Comparison of ENCODE assay signal across 13 cellular contexts in genomic region chr9:35962126-35962906, GRCh38. TPM values are rescaled to one million over a fixed set of nuclear protein-coding genes. Genes with fewer than 3 reads are reported as not detected.
DNase-seq lines count a peak whose midpoint lies in the region; ATAC-seq and TF ChIP-seq lines count a peak whose summit lies in the region.
"Had no signal": no experiment of that assay in that cellular context is flagged by ENCODE, and none has a peak within 500 bp of the region (broad histone marks: within the 10 kb centered on the region; RNA-seq: fewer than 3 reads in every experiment).

No MANE protein-coding gene starts in this region.

- H3K79me2 ChIP-seq in trophoblast cell (ENCODE audit: control insufficient read depth, insufficient read depth, low read length, poor library complexity): no peaks in the 10 kb centered on the region

- no peak overlapping the region for H2BK120ac ChIP-seq in trophoblast cell (ENCODE audit: insufficient read depth, low read length, poor library complexity)

- no peak overlapping the region for H2BK5ac ChIP-seq in trophoblast cell (ENCODE audit: low read depth, low read length, poor library complexity)

- H3K18ac ChIP-seq in trophoblast cell (ENCODE audit: low read length): no peak overlapping the region

- no peak overlapping the region for H2AFZ ChIP-seq in trophoblast cell (ENCODE audit: insufficient read depth, low read length, poor library complexity)

- no peaks in the 10 kb centered on the region for H3K9me3 Mint-ChIP-seq in natural killer cell

- H3K4me2 ChIP-seq in trophoblast cell (ENCODE audit: low read length): no peak overlapping the region

- no peak overlapping the region for H3K27ac ChIP-seq in SJCRH30
- H3K27ac ChIP-seq in trophoblast cell (ENCODE audit: low read depth, low read length): no peak overlapping the region
- H3K27ac ChIP-seq in ovary: no peak overlapping the region
- H3K27ac ChIP-seq in colonic mucosa: no peak overlapping the region
- H3K27ac ChIP-seq: cardiac muscle cell, HL-60 had no signal

- H3K4me1 ChIP-seq in SJCRH30 (peaks cover 3% of the 10 kb centered on the region; the same call in 1 of the 2 replicates), trophoblast cell (ENCODE audit: control insufficient read depth in 1 of 2, insufficient read depth in 2 of 2, low read length in 2 of 2) (no peaks in the 10 kb centered on the region), ovary (ENCODE audit: insufficient read depth) (no peaks in the 10 kb centered on the region), colonic mucosa (no peaks in the 10 kb centered on the region)

- H3K79me1 ChIP-seq in trophoblast cell (ENCODE audit: low read length): no peaks in the 10 kb centered on the region

- no peak overlapping the region for H2BK12ac ChIP-seq in trophoblast cell (ENCODE audit: low read length)

- H4K8ac ChIP-seq in trophoblast cell (ENCODE audit: low read depth, low read length): no peak overlapping the region

- H2AK5ac ChIP-seq in trophoblast cell (ENCODE audit: low read length): no peak overlapping the region

- H4K12ac ChIP-seq in trophoblast cell (ENCODE audit: low read depth, low read length): no peak overlapping the region

- H3K23ac ChIP-seq in trophoblast cell (ENCODE audit: low read length): no peak overlapping the region

- no peak overlapping the region for H3K4me3 Mint-ChIP-seq in natural killer cell

- H3K9ac ChIP-seq in trophoblast cell (ENCODE audit: low read length): no peak overlapping the region
- H3K9ac ChIP-seq in colonic mucosa (ENCODE audit: low read depth in 2 of 2, low read length in 2 of 2): peak overlapping the region in 1 of 2 donors; percentile 28

- H3K36me3 ChIP-seq in SJCRH30 (no peaks in the 10 kb centered on the region), trophoblast cell (ENCODE audit: control insufficient read depth in 1 of 2, insufficient read depth in 2 of 2, low read length in 2 of 2) (no peaks in the 10 kb centered on the region), ovary (no peaks in the 10 kb centered on the region), colonic mucosa (no peaks in the 10 kb centered on the region)
- H3K36me3 ChIP-seq: cardiac muscle cell had no signal

- H3K9me3 ChIP-seq in SJCRH30 (replicated peaks) (no peaks in the 10 kb centered on the region), trophoblast cell (ENCODE audit: insufficient read depth, low read depth, low read length) (peaks cover 2% of the 10 kb centered on the region), ovary (no peaks in the 10 kb centered on the region), colonic mucosa (no peaks in the 10 kb centered on the region)

- TF ChIP-seq EP300 in ovary (IDR thresholded peaks at IDR 0.05): no peak

- H3K27me3 ChIP-seq in SJCRH30 (no peaks in the 10 kb centered on the region), trophoblast cell (ENCODE audit: insufficient read depth, low read length) (no peaks in the 10 kb centered on the region), ovary (no peaks in the 10 kb centered on the region), colonic mucosa (no peaks in the 10 kb centered on the region)

- no peak overlapping the region for H4K91ac ChIP-seq in trophoblast cell (ENCODE audit: low read depth, low read length)

- intact Hi-C loops in ovary (cut with DNase I) (loop anchor here in 1 of 4 donors (5.0 to 10.0 kb wide), 2 partner anchors 62 to 365 kb away; no protein-coding TSS in a partner anchor), natural killer cell (cut with micrococcal nuclease) (no loop called here), colonic mucosa (cut with DNase I) (no loop called here)

- TF ChIP-seq CTCF in ovary (IDR thresholded peaks at IDR 0.05): no peak
- TF ChIP-seq CTCF in natural killer cell (IDR thresholded peaks at IDR 0.05): no peak
- TF ChIP-seq CTCF in colonic mucosa (IDR thresholded peaks at IDR 0.05): no peak

- WGBS in trophoblast cell (ENCODE audit: extremely low coverage, insufficient coverage, insufficient read length): no CpG with 5 or more reads among the region's 23 CpGs
- WGBS in ovary, 3 donors: 38 to 40% (median 38%) methylated on average over 21 to 23 of the region's 23 CpGs

- peaks cover 30 to 45% of the 10 kb centered on the region in 2 donors for H3K27me3 Mint-ChIP-seq in natural killer cell (ENCODE audit: low read depth in 2 of 2)

- H3K4ac ChIP-seq in trophoblast cell (ENCODE audit: low read depth, low read length): no peak overlapping the region

- H3K4me3 ChIP-seq in SJCRH30: peak overlapping the region; percentile 55
- no peak overlapping the region for H3K4me3 ChIP-seq in trophoblast cell (ENCODE audit: low read depth, low read length)
- H3K4me3 ChIP-seq in ovary: no peak overlapping the region
- H3K4me3 ChIP-seq in colonic mucosa: no peak overlapping the region
- H3K4me3 ChIP-seq: cardiac muscle cell had no signal

- H3K27ac Mint-ChIP-seq in natural killer cell: no peak overlapping the region

- no peak for TF ChIP-seq POLR2A in ovary (IDR thresholded peaks at IDR 0.05)

- DNase-seq in G401 (ENCODE audit: low spot score): peak; percentile 47
- peak; percentile 84 to 85 for DNase-seq in SJCRH30
- DNase-seq in fibroblast of peridontal ligament (ENCODE audit: extremely low read depth): peak; percentile 45
- DNase-seq in trophoblast cell: peak; percentile 68 to 77
- no peak for DNase-seq in ovary
- no peak for DNase-seq in natural killer cell
- no peak for DNase-seq in colonic mucosa
- DNase-seq: stimulated activated CD4-positive, alpha-beta T cell treated with anti-CD3 and anti-CD28 coated beads, Interleukin-15, amount 100 ng/mL, for 24 hours had no signal

- ATAC-seq in natural killer cell (no peak), GM21390 (IDR thresholded peaks at IDR 0.05; ENCODE audit: unreplicated experiment) (no peak)

- no peaks in the 10 kb centered on the region for H3K36me3 Mint-ChIP-seq in natural killer cell

- H3K14ac ChIP-seq in trophoblast cell (ENCODE audit: low read length): no peak overlapping the region

- no peaks in the 10 kb centered on the region for H3K4me1 Mint-ChIP-seq in natural killer cell

- in situ Hi-C loops in G401 (cut with HindIII; ENCODE audit: low sequenced_read_pairs): no loop called here

RNA-seq across cellular contexts. Expression of gene OR2S2, which starts 4.4 kb away (rescaled TPM):
- not detected in 2 replicates for total RNA-seq in G401 (2014; rRNA removed; shearing (Covaris generic))
- not detected in 2 replicates for total RNA-seq in SJCRH30 (2014; rRNA removed; shearing (Covaris generic))
- polyA plus RNA-seq in trophoblast cell (2013): not detected in 2 replicates
- total RNA-seq in ovary (not detected), natural killer cell (not detected), colonic mucosa (not detected)
- polyA plus RNA-seq in ovary: not detected
- total RNA-seq: cardiac muscle cell, kidney epithelial cell, temporal lobe had no signal
- polyA plus RNA-seq: cardiac muscle cell had no signal

RNA-seq across cellular contexts. Expression of gene SPAAR, which starts 53.0 kb away (rescaled TPM):
- total RNA-seq in G401 (2014; rRNA removed; shearing (Covaris generic)): 2.6 and 3.5 TPM in 2 replicates
- 0.12 and 0.18 TPM in 2 replicates for total RNA-seq in SJCRH30 (2014; rRNA removed; shearing (Covaris generic))
- polyA plus RNA-seq in trophoblast cell (2013): 0.11 TPM in 2 replicates
- total RNA-seq in ovary (1 to 10 TPM in 5 of 7 donors, under 1 TPM in 2; 0.33 to 5.4 (median 2.0) TPM), natural killer cell (not detected), colonic mucosa (1 to 10 TPM; 1.1 to 2.6 TPM)
- 1 to 10 TPM; 1.4 to 2.3 TPM for polyA plus RNA-seq in ovary
- total RNA-seq: kidney epithelial cell had no signal

RNA-seq across cellular contexts. Expression of gene HRCT1, which starts 56.3 kb away (rescaled TPM):
- not detected in 2 replicates for total RNA-seq in G401 (2014; rRNA removed; shearing (Covaris generic))
- 0.48 TPM in 1 of 2 replicates, not detected in the other for total RNA-seq in SJCRH30 (2014; rRNA removed; shearing (Covaris generic))
- polyA plus RNA-seq in trophoblast cell (2013): 0.07 and 0.14 TPM in 2 replicates
- 1 to 10 TPM in 5 of 7 donors, under 1 TPM in 1, not detected in 1; 0.48 to 8.1 (median 3.4) TPM for total RNA-seq in ovary
- polyA plus RNA-seq in ovary: 1 to 10 TPM in 1 of 2 donors, under 1 TPM in 1; 0.90 to 1.1 TPM
- total RNA-seq in natural killer cell: not detected
- 10 to 100 TPM; 43.1 to 65.0 TPM for total RNA-seq in colonic mucosa
- total RNA-seq: cardiac muscle cell, temporal lobe had no signal
- polyA plus RNA-seq: cardiac muscle cell had no signal

Comparison
In these comparisons a context has a peak if more than half of its experiments do, and no peak if none do; other contexts are left out.
1. DNase-seq: peak in G401 (single experiment), SJCRH30 (2 of 2), fibroblast of peridontal ligament (single experiment) and trophoblast cell (2 of 2); none in ovary (0 of 5), natural killer cell (single experiment) and colonic mucosa (single experiment).
2. RNA of gene HRCT1, which starts 56.3 kb away (total RNA-seq): 43.1 to 65.0 TPM in colonic mucosa; 0.48 to 8.1 TPM in ovary, 0.48 TPM in SJCRH30, not detected in G401 and not detected in natural killer cell; every median in the first group is over 4 times any median in the second.